13 cellular contexts compared by ENCODE assay signal in the genomic region with DNA sequence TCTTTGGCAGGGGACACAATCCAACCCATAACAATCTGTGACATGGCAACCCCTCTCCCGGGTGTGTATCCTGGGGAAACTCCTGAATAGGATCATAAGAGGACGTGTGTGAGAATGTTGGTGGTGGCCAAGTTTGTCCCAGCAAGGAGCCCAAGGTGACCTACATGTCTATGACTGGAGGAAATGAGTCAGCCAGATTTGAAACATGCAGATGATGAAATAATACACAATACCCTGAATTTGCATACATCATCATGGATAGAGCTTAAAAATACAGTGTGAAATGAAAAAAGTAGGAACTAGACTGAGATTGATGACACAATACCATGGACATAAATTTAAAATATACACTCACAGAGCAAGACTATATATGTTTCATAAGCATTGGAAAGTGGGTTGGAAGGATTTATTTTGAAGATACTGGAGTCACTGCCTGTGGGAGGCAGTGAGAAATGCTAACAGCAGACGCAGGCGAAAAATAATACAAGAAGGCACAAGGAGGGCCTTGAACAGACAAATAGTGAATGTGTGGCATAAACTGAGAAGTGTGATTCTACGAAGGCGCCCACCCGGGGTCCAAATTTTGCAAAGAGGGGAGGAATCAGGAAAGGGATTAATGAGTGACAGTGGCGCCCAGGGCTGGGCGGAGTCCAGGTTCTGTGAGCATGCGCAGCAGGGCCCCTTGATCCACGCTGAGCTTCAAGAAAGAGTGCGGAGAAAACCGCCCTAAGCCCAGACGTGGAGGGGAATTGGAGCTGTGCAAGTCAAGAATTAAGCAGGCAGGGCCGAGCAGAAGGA. TPM values are rescaled to one million over a fixed set of nuclear protein-coding genes. Genes with fewer than 3 reads are reported as not detected.
DNase-seq lines count a peak whose midpoint lies in the region; ATAC-seq, FAIRE-seq and TF ChIP-seq lines count a peak whose summit lies in the region.
"Had no signal": no experiment of that assay in that cellular context is flagged by ENCODE, and none has a peak within 500 bp of the region (broad histone marks: within the 10 kb centered on the region; RNA-seq: fewer than 3 reads in every experiment).

No MANE protein-coding gene starts in this region.

- intact Hi-C loops in activated T-helper 2 cell treated with anti-CD3 and anti-CD28 coated beads, Interferon-gamma antibody, Interleukin-2, Interleukin-4, amounts not matched to agents 10 μg/mL and 5 μg/mL and 100 μg/mL, durations not matched to agents 14 hours and 24 hours and 36 hours (cut with micrococcal nuclease), result loop anchor here (10.0 kb wide), 2 partner anchors 373 to 417 kb away; no protein-coding TSS in a partner anchor

- no peak for TF ChIP-seq CTCF in NB4 (IDR thresholded peaks at IDR 0.05; ENCODE audit: low read depth, low read length)
- no peak for TF ChIP-seq CTCF in choroid plexus epithelial cell (conservative IDR thresholded peaks at IDR 0.05; ENCODE audit: low read depth, low read length)

- FAIRE-seq in H54 (lab: Jason Lieb, UNC), result no peak

- DNase-seq in COLO829 (ENCODE audit: low spot score), result peak; percentile 26
- DNase-seq in NB4 (ENCODE audit: low read depth), result peak; percentile 80
- DNase-seq in choroid plexus epithelial cell (ENCODE audit: low read depth), result peak; percentile 88
- DNase-seq in natural killer cell treated with Interleukin-12 subunit alpha and Interleukin-12 subunit beta and Interleukin-15 and Interleukin-18, amount 100 ng/mL, for 72 hours (ENCODE audit: low spot score), result no peak
- DNase-seq in H54 (ENCODE audit: insufficient read length, low spot score), result no peak
- no peak for DNase-seq in activated T-helper 2 cell treated with anti-CD3 and anti-CD28 coated beads, Interferon-gamma antibody, Interleukin-2, Interleukin-4, amounts not matched to agents 10 μg/mL and 5 μg/mL and 100 μg/mL, durations not matched to agents 14 hours and 24 hours and 36 hours (ENCODE audit: low spot score)
- no peak for DNase-seq in NCI-H1048 (lab: John Stamatoyannopoulos, UW)
- DNase-seq: NCI-H510A treated with DMSO at 0.1 percent for 48 hours, sigmoid colon, T1000 had no signal

- H3K4me3 Mint-ChIP-seq in natural killer cell treated with Interleukin-12 subunit alpha and Interleukin-12 subunit beta and Interleukin-15 and Interleukin-18, amount 100 ng/mL, for 72 hours, result no peak overlapping the region
- no peak overlapping the region for H3K4me3 Mint-ChIP-seq in activated T-helper 2 cell treated with anti-CD3 and anti-CD28 coated beads, Interferon-gamma antibody, Interleukin-2, Interleukin-4, amounts not matched to agents 10 μg/mL and 5 μg/mL and 100 μg/mL, durations not matched to agents 14 hours and 24 hours and 36 hours (ENCODE audit: low read depth)

- H3K27me3 Mint-ChIP-seq in natural killer cell treated with Interleukin-12 subunit alpha and Interleukin-12 subunit beta and Interleukin-15 and Interleukin-18, amount 100 ng/mL, for 72 hours, result peaks cover 9 to 17% of the 10 kb centered on the region in 2 donors
- peaks cover 7% of the 10 kb centered on the region for H3K27me3 Mint-ChIP-seq in activated T-helper 2 cell treated with anti-CD3 and anti-CD28 coated beads, Interferon-gamma antibody, Interleukin-2, Interleukin-4, amounts not matched to agents 10 μg/mL and 5 μg/mL and 100 μg/mL, durations not matched to agents 14 hours and 24 hours and 36 hours (ENCODE audit: low read depth)
- H3K27me3 Mint-ChIP-seq: IgD-negative memory B cell had no signal

- H3K36me3 Mint-ChIP-seq in natural killer cell treated with Interleukin-12 subunit alpha and Interleukin-12 subunit beta and Interleukin-15 and Interleukin-18, amount 100 ng/mL, for 72 hours, result peaks cover 5% of the 10 kb centered on the region
- no peaks in the 10 kb centered on the region for H3K36me3 Mint-ChIP-seq in activated T-helper 2 cell treated with anti-CD3 and anti-CD28 coated beads, Interferon-gamma antibody, Interleukin-2, Interleukin-4, amounts not matched to agents 10 μg/mL and 5 μg/mL and 100 μg/mL, durations not matched to agents 14 hours and 24 hours and 36 hours (ENCODE audit: low read depth)

- TF ChIP-seq POLR2A in NB4 (IDR thresholded peaks at IDR 0.05; ENCODE audit: extremely low read depth, insufficient read length) (no peak), H54 (IDR thresholded peaks at IDR 0.05; ENCODE audit: low read depth, low read length) (no peak)

- no peaks in the 10 kb centered on the region for H3K9me3 Mint-ChIP-seq in natural killer cell treated with Interleukin-12 subunit alpha and Interleukin-12 subunit beta and Interleukin-15 and Interleukin-18, amount 100 ng/mL, for 72 hours
- peaks cover 3% of the 10 kb centered on the region for H3K9me3 Mint-ChIP-seq in activated T-helper 2 cell treated with anti-CD3 and anti-CD28 coated beads, Interferon-gamma antibody, Interleukin-2, Interleukin-4, amounts not matched to agents 10 μg/mL and 5 μg/mL and 100 μg/mL, durations not matched to agents 14 hours and 24 hours and 36 hours
- H3K9me3 Mint-ChIP-seq: IgD-negative memory B cell had no signal

- H3K4me3 ChIP-seq in NB4 (ENCODE audit: low read depth, low read length) (no peak overlapping the region), choroid plexus epithelial cell (ENCODE audit: low read depth, low read length) (no peak overlapping the region)
- H3K4me3 ChIP-seq: sigmoid colon had no signal

- no peak overlapping the region for H3K27ac Mint-ChIP-seq in natural killer cell treated with Interleukin-12 subunit alpha and Interleukin-12 subunit beta and Interleukin-15 and Interleukin-18, amount 100 ng/mL, for 72 hours
- no peak overlapping the region for H3K27ac Mint-ChIP-seq in activated T-helper 2 cell treated with anti-CD3 and anti-CD28 coated beads, Interferon-gamma antibody, Interleukin-2, Interleukin-4, amounts not matched to agents 10 μg/mL and 5 μg/mL and 100 μg/mL, durations not matched to agents 14 hours and 24 hours and 36 hours
- H3K27ac Mint-ChIP-seq: IgD-negative memory B cell had no signal

- peak; percentile 71 to 74 for ATAC-seq in natural killer cell treated with Interleukin-12 subunit alpha and Interleukin-12 subunit beta and Interleukin-15 and Interleukin-18, amount 100 ng/mL, for 72 hours
- ATAC-seq in HG03280 (IDR thresholded peaks at IDR 0.05; ENCODE audit: unreplicated experiment), result no peak

- H3K4me1 Mint-ChIP-seq in natural killer cell treated with Interleukin-12 subunit alpha and Interleukin-12 subunit beta and Interleukin-15 and Interleukin-18, amount 100 ng/mL, for 72 hours (ENCODE audit: low read depth in 2 of 2), result peaks cover 5% of the 10 kb centered on the region in 2 donors
- peaks cover 9% of the 10 kb centered on the region for H3K4me1 Mint-ChIP-seq in activated T-helper 2 cell treated with anti-CD3 and anti-CD28 coated beads, Interferon-gamma antibody, Interleukin-2, Interleukin-4, amounts not matched to agents 10 μg/mL and 5 μg/mL and 100 μg/mL, durations not matched to agents 14 hours and 24 hours and 36 hours (ENCODE audit: low read depth)

RNA-seq across cellular contexts. Expression of gene MAP1LC3B2, which starts 7.0 kb away (rescaled TPM):
- total RNA-seq in natural killer cell treated with Interleukin-12 subunit alpha and Interleukin-12 subunit beta and Interleukin-15 and Interleukin-18, amount 100 ng/mL, for 72 hours, result 1 to 10 TPM; 1.2 to 2.8 TPM
- 0.37 and 0.60 TPM in 2 replicates for total RNA-seq in activated T-helper 2 cell treated with anti-CD3 and anti-CD28 coated beads, Interferon-gamma antibody, Interleukin-2, Interleukin-4, amounts not matched to agents 10 μg/mL and 5 μg/mL and 100 μg/mL, durations not matched to agents 14 hours and 24 hours and 36 hours
- total RNA-seq: liver had no signal

Comparison
In these comparisons a context has a peak if more than half of its experiments do, and no peak if none do; other contexts are left out.
1. DNase-seq: peak in COLO829 (single experiment), NB4 (single experiment) and choroid plexus epithelial cell (single experiment); none in natural killer cell treated with Interleukin-12 subunit alpha and Interleukin-12 subunit beta and Interleukin-15 and Interleukin-18, amount 100 ng/mL, for 72 hours (single experiment), H54 (single experiment), activated T-helper 2 cell treated with anti-CD3 and anti-CD28 coated beads, Interferon-gamma antibody, Interleukin-2, Interleukin-4, amounts not matched to agents 10 μg/mL and 5 μg/mL and 100 μg/mL, durations not matched to agents 14 hours and 24 hours and 36 hours (single experiment) and NCI-H1048 (single experiment).